Comparison of ENCODE assay signal across 2 cellular contexts in the genomic region with DNA sequence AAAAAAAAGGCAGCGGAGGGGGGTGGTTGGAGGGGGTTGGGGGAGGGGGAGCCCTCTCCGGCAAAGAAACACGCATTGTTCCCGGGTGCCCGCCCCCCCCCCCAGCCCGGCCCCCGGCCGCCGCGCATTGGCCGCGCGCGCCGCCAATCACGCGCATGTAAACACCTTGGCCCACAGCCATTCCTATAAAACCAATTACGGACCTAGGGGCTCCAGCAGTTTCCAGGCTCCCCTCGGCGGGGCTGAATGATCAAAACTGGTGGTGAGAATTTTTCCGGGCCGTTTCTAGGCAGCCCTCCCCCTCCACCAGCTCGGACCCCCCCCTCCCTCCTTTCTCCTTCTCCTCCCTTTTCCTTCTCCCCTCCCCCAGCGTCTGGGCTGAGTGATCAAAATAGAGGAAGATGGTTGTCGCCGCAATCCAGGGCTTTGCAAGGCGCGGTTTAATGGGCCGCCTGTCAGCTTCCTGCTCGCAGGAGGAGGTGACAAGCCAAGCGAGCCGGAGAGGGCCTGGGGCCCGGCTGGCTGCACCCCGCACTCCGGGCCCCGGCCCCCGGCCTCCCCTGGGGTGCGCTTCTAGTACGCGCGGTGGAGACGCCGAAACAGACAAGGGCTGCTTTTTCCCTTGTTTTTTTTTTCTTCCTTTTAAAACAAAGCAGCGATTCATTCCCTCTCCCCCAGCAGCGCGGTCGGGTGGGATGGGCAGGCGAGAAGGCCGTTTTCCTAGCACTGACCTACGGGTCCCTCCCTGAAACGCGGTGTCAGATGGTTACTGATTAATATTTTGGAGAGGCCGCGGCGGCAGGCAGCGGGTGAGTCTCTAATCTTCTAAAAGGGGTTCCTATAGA.
A peak's percentile ranks its signal among the peaks of the same experiment; 100 is the strongest.
TF ChIP-seq lines count a peak whose summit lies in the region.

No MANE protein-coding gene starts in this region.

TF ChIP-seq in WTC11, 78 proteins besides CTCF, POLR2A, EP300 and RAD21:
- TF ChIP-seq OVOL2 (CRISPR knock-in tag; IDR thresholded peaks at IDR 0.05; ENCODE audit: borderline replicate concordance), result no peak
- no peak for TF ChIP-seq HMGA2 (CRISPR knock-in tag; IDR thresholded peaks at IDR 0.05)
- peak; percentile 56 for TF ChIP-seq NFYB (CRISPR knock-in tag; conservative IDR thresholded peaks at IDR 0.05; ENCODE audit: low read depth)
- TF ChIP-seq, protein P1, sequence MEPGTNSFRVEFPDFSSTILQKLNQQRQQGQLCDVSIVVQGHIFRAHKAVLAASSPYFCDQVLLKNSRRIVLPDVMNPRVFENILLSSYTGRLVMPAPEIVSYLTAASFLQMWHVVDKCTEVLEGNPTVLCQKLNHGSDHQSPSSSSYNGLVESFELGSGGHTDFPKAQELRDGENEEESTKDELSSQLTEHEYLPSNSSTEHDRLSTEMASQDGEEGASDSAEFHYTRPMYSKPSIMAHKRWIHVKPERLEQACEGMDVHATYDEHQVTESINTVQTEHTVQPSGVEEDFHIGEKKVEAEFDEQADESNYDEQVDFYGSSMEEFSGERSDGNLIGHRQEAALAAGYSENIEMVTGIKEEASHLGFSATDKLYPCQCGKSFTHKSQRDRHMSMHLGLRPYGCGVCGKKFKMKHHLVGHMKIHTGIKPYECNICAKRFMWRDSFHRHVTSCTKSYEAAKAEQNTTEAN (CRISPR knock-in tag; IDR thresholded peaks at IDR 0.05), result no peak
- no peak for TF ChIP-seq SMAD3 (CRISPR knock-in tag; IDR thresholded peaks at IDR 0.05; ENCODE audit: borderline replicate concordance)
- no peak for TF ChIP-seq ZBTB21 (CRISPR knock-in tag; IDR thresholded peaks at IDR 0.05; ENCODE audit: borderline replicate concordance)
- no peak for TF ChIP-seq ZNF121 (CRISPR knock-in tag; IDR thresholded peaks at IDR 0.05)
- TF ChIP-seq AFF4 (CRISPR knock-in tag; IDR thresholded peaks at IDR 0.05; ENCODE audit: borderline replicate concordance), result no peak
- TF ChIP-seq RELA (CRISPR knock-in tag; IDR thresholded peaks at IDR 0.05; ENCODE audit: borderline replicate concordance), result no peak
- no peak for TF ChIP-seq ZNF232 (CRISPR knock-in tag; IDR thresholded peaks at IDR 0.05)
- TF ChIP-seq ZNF263 (CRISPR knock-in tag; IDR thresholded peaks at IDR 0.05; ENCODE audit: low read depth), result no peak
- no peak for TF ChIP-seq ZNF512 (CRISPR knock-in tag; IDR thresholded peaks at IDR 0.05; ENCODE audit: borderline replicate concordance)
- peak; percentile 87 for TF ChIP-seq FOXK1 (CRISPR knock-in tag; IDR thresholded peaks at IDR 0.05)
- TF ChIP-seq GABPB1 (CRISPR knock-in tag; IDR thresholded peaks at IDR 0.05), result no peak
- TF ChIP-seq ESRRA (CRISPR knock-in tag; IDR thresholded peaks at IDR 0.05; ENCODE audit: borderline replicate concordance), result no peak
- no peak for TF ChIP-seq ZNF138 (CRISPR knock-in tag; conservative IDR thresholded peaks at IDR 0.05)

TF ChIP-seq in endothelial cell of umbilical vein, 7 proteins besides CTCF, POLR2A, EP300 and RAD21:
- TF ChIP-seq GATA2 (IDR thresholded peaks at IDR 0.05; ENCODE audit: insufficient read depth, insufficient read length, low read depth, low read length) (no peak), POLR2AphosphoS5 (IDR thresholded peaks at IDR 0.05; ENCODE audit: insufficient read depth, low read depth, low read length) (peak; percentile 64)
TF ChIP-seq in endothelial cell of umbilical vein: peak in this region for 1.
